1 cellular context compared by ENCODE assay signal in the genomic region with DNA sequence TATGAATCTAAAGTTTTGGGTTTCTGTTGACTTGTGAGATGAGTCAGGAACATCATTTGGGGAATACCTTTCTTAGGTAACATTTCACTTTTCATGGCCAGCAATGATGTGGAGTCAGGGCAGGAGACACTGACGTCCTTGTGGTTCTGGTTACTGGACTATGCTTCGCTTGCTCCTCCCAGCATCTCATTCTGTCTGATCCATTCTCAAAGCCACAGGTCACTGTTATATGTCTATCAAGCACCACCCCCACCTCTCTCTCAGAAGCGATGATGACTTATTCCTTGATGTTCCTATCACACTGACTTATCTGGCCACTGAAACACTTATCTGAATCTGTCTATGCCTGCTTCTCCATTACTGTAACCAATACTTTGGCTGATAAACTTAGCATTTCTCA.
TF ChIP-seq lines count a peak whose summit lies in the region.

No MANE protein-coding gene starts in this region.

TF ChIP-seq in GM12878, 131 proteins besides CTCF, POLR2A, EP300 and RAD21:
- TF ChIP-seq NFIC (IDR thresholded peaks at IDR 0.05; ENCODE audit: low read depth, low read length) (0 out of 2 replicates have a peak, but pooled peaks have one; percentile 26), SUPT20H (IDR thresholded peaks at IDR 0.05; ENCODE audit: borderline replicate concordance, control insufficient read depth, low read depth, low read length) (no peak), RUNX3 (IDR thresholded peaks at IDR 0.05; ENCODE audit: low read length) (peak; percentile 35)
